ENCODE assay signal across 9 cellular contexts in the genomic region with DNA sequence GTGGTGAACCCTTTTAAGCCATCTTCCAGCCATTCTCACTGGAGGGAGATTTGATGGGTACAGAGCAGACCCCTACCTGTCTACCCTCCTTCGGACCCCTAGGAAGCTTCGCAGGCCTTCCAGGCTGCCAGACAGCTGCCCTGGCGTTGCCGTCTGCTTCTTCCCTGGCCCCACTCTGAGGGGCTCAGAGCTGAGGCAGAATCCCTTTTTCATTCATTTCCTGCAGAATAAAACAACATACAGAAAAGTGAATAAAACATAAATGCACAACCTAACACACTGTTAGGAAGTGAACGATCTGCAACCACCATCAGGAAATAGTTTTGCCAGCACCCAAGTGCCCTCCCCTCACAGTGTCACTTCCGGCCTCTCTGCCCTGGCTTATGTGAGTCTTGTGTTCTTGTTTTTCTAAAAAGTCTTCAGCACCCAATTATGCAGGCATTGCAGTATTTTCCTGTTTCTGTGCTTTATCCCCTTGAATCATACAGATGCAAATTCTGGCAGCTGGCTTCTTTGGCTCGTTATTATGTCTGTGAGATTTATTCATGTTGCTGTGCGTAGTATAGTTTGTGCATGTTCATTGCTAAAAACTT. TPM values are rescaled to one million over a fixed set of nuclear protein-coding genes. Genes with fewer than 3 reads are reported as not detected.
DNase-seq lines count a peak whose midpoint lies in the region; ATAC-seq, FAIRE-seq and TF ChIP-seq lines count a peak whose summit lies in the region.
"Had no signal": no experiment of that assay in that cellular context is flagged by ENCODE, and none has a peak within 500 bp of the region (broad histone marks: within the 10 kb centered on the region; RNA-seq: fewer than 3 reads in every experiment).

No MANE protein-coding gene starts in this region.

- H3K27ac ChIP-seq in testis (peak overlapping the region in 1 of 2 donors; percentile 34), PC-9 (no peak overlapping the region)

- H3K9me2 ChIP-seq in PC-9 (ENCODE audit: insufficient read depth) = no peaks in the 10 kb centered on the region

- H4K20me1 ChIP-seq in PC-9 (ENCODE audit: insufficient read depth) = no peaks in the 10 kb centered on the region

- H3F3A ChIP-seq in PC-9 (ENCODE audit: insufficient read depth, low read depth) = 0 out of 2 replicates have a peak, but pooled peaks cover 6% of the 10 kb centered on the region

- no peaks in the 10 kb centered on the region for H3K9me3 Mint-ChIP-seq in natural killer cell treated with Interleukin-12 subunit alpha and Interleukin-12 subunit beta and Interleukin-15 and Interleukin-18, amount 100 ng/mL, for 72 hours
- H3K9me3 Mint-ChIP-seq in Caco-2 (ENCODE audit: unreplicated experiment) = no peaks in the 10 kb centered on the region

- DNase-seq in KBM-7 (peak; percentile 54), testis (peak; percentile 57), PC-9 (no peak), NCI-H1436 (lab: John Stamatoyannopoulos, UW) (no peak), Caco-2 (no peak)
- peak; percentile 63 to 70 for DNase-seq in activated CD4-positive, alpha-beta T cell treated with anti-CD3 and anti-CD28 coated beads, Interleukin-2, amount 50 U/mL, for 48 hours
- DNase-seq in natural killer cell treated with Interleukin-12 subunit alpha and Interleukin-12 subunit beta and Interleukin-15 and Interleukin-18, amount 100 ng/mL, for 72 hours (ENCODE audit: low spot score) = no peak

- no peak overlapping the region for H3K4me3 ChIP-seq in testis
- H3K4me3 ChIP-seq in PC-9 = no peak overlapping the region
- no peak overlapping the region for H3K4me3 ChIP-seq in Caco-2 (ENCODE audit: low read depth, low read length)
- H3K4me3 ChIP-seq: K562 had no signal

- BruUV-seq in PC-9 (replicated peaks; lab: Mats Ljungman, UMichigan) = no TSS peak
- no TSS peak for BruUV-seq in Caco-2 (replicated peaks; lab: Mats Ljungman, UMichigan)

- CTCF ChIA-PET in PC-9 (lab: Charles Lee) (no interaction called here), Caco-2 (lab: Charles Lee) (no interaction called here)

- H3K27me3 Mint-ChIP-seq in natural killer cell treated with Interleukin-12 subunit alpha and Interleukin-12 subunit beta and Interleukin-15 and Interleukin-18, amount 100 ng/mL, for 72 hours = no peaks in the 10 kb centered on the region
- H3K27me3 Mint-ChIP-seq in Caco-2 (ENCODE audit: insufficient read depth, unreplicated experiment) = no peaks in the 10 kb centered on the region

- no peak overlapping the region for H2AFZ ChIP-seq in PC-9

- H3K4me1 ChIP-seq in testis = peaks cover 10% of the 10 kb centered on the region
- no peaks in the 10 kb centered on the region for H3K4me1 ChIP-seq in PC-9 (replicated peaks; ENCODE audit: insufficient read depth)
- peaks cover 5% of the 10 kb centered on the region for H3K4me1 ChIP-seq in Caco-2

- 42 to 52% methylated on average over 8 of the region's 8 CpGs for WGBS in testis, 2 donors

- TF ChIP-seq CTCF in testis (IDR thresholded peaks at IDR 0.05) (no peak), PC-9 (conservative IDR thresholded peaks at IDR 0.05) (no peak), Caco-2 (IDR thresholded peaks at IDR 0.05; ENCODE audit: insufficient read depth in 1 of 2, low read depth in 1 of 2, low read length in 1 of 2, severe bottlenecking in 1 of 2, unreplicated experiment in 1 of 2) (no peak)

- peak overlapping the region; percentile 85 to 94 for H3K27ac Mint-ChIP-seq in natural killer cell treated with Interleukin-12 subunit alpha and Interleukin-12 subunit beta and Interleukin-15 and Interleukin-18, amount 100 ng/mL, for 72 hours
- no peak overlapping the region for H3K27ac Mint-ChIP-seq in Caco-2 (ENCODE audit: unreplicated experiment)

- peak overlapping the region; percentile 79 for H3K4me3 Mint-ChIP-seq in natural killer cell treated with Interleukin-12 subunit alpha and Interleukin-12 subunit beta and Interleukin-15 and Interleukin-18, amount 100 ng/mL, for 72 hours
- no peak overlapping the region for H3K4me3 Mint-ChIP-seq in Caco-2 (ENCODE audit: unreplicated experiment)

- peaks cover 6% of the 10 kb centered on the region for H3K36me3 Mint-ChIP-seq in natural killer cell treated with Interleukin-12 subunit alpha and Interleukin-12 subunit beta and Interleukin-15 and Interleukin-18, amount 100 ng/mL, for 72 hours
- H3K36me3 Mint-ChIP-seq in Caco-2 (ENCODE audit: insufficient read depth, unreplicated experiment) = peaks cover 17% of the 10 kb centered on the region

- in situ Hi-C loops in KBM-7 (cut with MboI; ENCODE audit: low pct_unique_long_range_greater_than_20kb, low sequenced_read_pairs) = no loop called here

- no peak for TF ChIP-seq POLR2A in testis (IDR thresholded peaks at IDR 0.05)

- POLR2A ChIA-PET in PC-9 (lab: Charles Lee; ENCODE audit: unreplicated experiment) (interaction anchor here (0.5 kb wide), 1 partner anchor 15 kb away, joined by 21 read pairs; no protein-coding TSS in a partner anchor), Caco-2 (lab: Charles Lee) (no interaction called here)

- H3K27me3 ChIP-seq in testis = no peaks in the 10 kb centered on the region
- no peaks in the 10 kb centered on the region for H3K27me3 ChIP-seq in PC-9 (ENCODE audit: insufficient read depth, low read depth)
- H3K27me3 ChIP-seq in Caco-2 (replicated peaks; ENCODE audit: control insufficient read depth, insufficient read depth, low read length) = no peaks in the 10 kb centered on the region

- H3K4me2 ChIP-seq in PC-9 = no peak overlapping the region

- H3K9me3 ChIP-seq in testis (no peaks in the 10 kb centered on the region), PC-9 (ENCODE audit: insufficient read depth, low read depth) (no peaks in the 10 kb centered on the region), Caco-2 (no peaks in the 10 kb centered on the region)

- H3K79me2 ChIP-seq in PC-9 (ENCODE audit: low read depth) = no peaks in the 10 kb centered on the region

- intact Hi-C loops in testis (cut with DNase I; ENCODE audit: low total_unique reads) = no loop called here
- intact Hi-C loops in PC-9 (cut with micrococcal nuclease; ENCODE audit: unreplicated experiment) = no loop called here
- intact Hi-C loops in Caco-2 (cut with micrococcal nuclease; ENCODE audit: unreplicated experiment) = no loop called here

- ATAC-seq in natural killer cell treated with Interleukin-12 subunit alpha and Interleukin-12 subunit beta and Interleukin-15 and Interleukin-18, amount 100 ng/mL, for 72 hours = peak; percentile 82 to 85

- H3K36me3 ChIP-seq in testis (ENCODE audit: low read depth, missing control alignments) = no peaks in the 10 kb centered on the region
- H3K36me3 ChIP-seq in PC-9 (ENCODE audit: low read depth) = no peaks in the 10 kb centered on the region
- H3K36me3 ChIP-seq in Caco-2 (ENCODE audit: control insufficient read depth, insufficient read depth, low read length) = no peaks in the 10 kb centered on the region

- FAIRE-seq in endometrium (lab: Jason Lieb, UNC) = peak; percentile 63
- FAIRE-seq: K562 had no signal

- H3K4me1 Mint-ChIP-seq in natural killer cell treated with Interleukin-12 subunit alpha and Interleukin-12 subunit beta and Interleukin-15 and Interleukin-18, amount 100 ng/mL, for 72 hours (ENCODE audit: low read depth in 2 of 2) = peaks cover 59 to 61% of the 10 kb centered on the region in 2 donors
- peaks cover 6% of the 10 kb centered on the region for H3K4me1 Mint-ChIP-seq in Caco-2 (ENCODE audit: low read depth, unreplicated experiment)

RNA-seq across cellular contexts. Expression of gene ADD1, which starts 5.6 kb away (rescaled TPM):
- total RNA-seq in natural killer cell treated with Interleukin-12 subunit alpha and Interleukin-12 subunit beta and Interleukin-15 and Interleukin-18, amount 100 ng/mL, for 72 hours = 100 to 1,000 TPM; 259 to 291 TPM
- 100 to 1,000 TPM; 318 to 355 TPM for total RNA-seq in testis
- 233 TPM for polyA plus RNA-seq in testis (ENCODE audit: insufficient read depth, low read depth, low replicate concordance)
- total RNA-seq in PC-9 (2021) = 178 and 181 TPM in 2 replicates
- 222 and 242 TPM in 2 replicates for total RNA-seq in Caco-2 (2022)

RNA-seq across cellular contexts. Expression of gene SH3BP2, which starts 45.1 kb away (rescaled TPM):
- total RNA-seq in natural killer cell treated with Interleukin-12 subunit alpha and Interleukin-12 subunit beta and Interleukin-15 and Interleukin-18, amount 100 ng/mL, for 72 hours = 100 to 1,000 TPM; 121 to 129 TPM
- 10 to 100 TPM; 45.0 to 47.3 TPM for total RNA-seq in testis
- 26.6 TPM for polyA plus RNA-seq in testis (ENCODE audit: insufficient read depth, low read depth, low replicate concordance)
- 40.4 and 54.0 TPM in 2 replicates for total RNA-seq in PC-9 (2021)
- 44.4 and 48.5 TPM in 2 replicates for total RNA-seq in Caco-2 (2022)

Comparison
In these comparisons a context has a peak if more than half of its experiments do, and no peak if none do; other contexts are left out.
1. DNase-seq: peak in KBM-7 (single experiment), activated CD4-positive, alpha-beta T cell treated with anti-CD3 and anti-CD28 coated beads, Interleukin-2, amount 50 U/mL, for 48 hours (2 of 2) and testis (single experiment); none in natural killer cell treated with Interleukin-12 subunit alpha and Interleukin-12 subunit beta and Interleukin-15 and Interleukin-18, amount 100 ng/mL, for 72 hours (single experiment), PC-9 (0 of 2), NCI-H1436 (single experiment) and Caco-2 (0 of 2).